12 cellular contexts compared by ENCODE assay signal in genomic region chr11:32137263-32137662, GRCh38. TPM values are rescaled to one million over a fixed set of nuclear protein-coding genes. Genes with fewer than 3 reads are reported as not detected.
DNase-seq lines count a peak whose midpoint lies in the region; ATAC-seq and TF ChIP-seq lines count a peak whose summit lies in the region.
"Had no signal": no experiment of that assay in that cellular context is flagged by ENCODE, and none has a peak within 500 bp of the region (broad histone marks: within the 10 kb centered on the region; RNA-seq: fewer than 3 reads in every experiment).

No MANE protein-coding gene starts in this region.

- H3K4me1 ChIP-seq in gastroesophageal sphincter = no peaks in the 10 kb centered on the region

- TF ChIP-seq CTCF in HFFc6 (IDR thresholded peaks at IDR 0.05) (no peak), gastroesophageal sphincter (IDR thresholded peaks at IDR 0.05) (no peak), nephron progenitor cell (IDR thresholded peaks at IDR 0.05) (no peak)

- WGBS in gastroesophageal sphincter (ENCODE audit: low coverage in 1 of 2), 2 donors = 4 to 31% methylated on average over 2 of the region's 2 CpGs

- no peaks in the 10 kb centered on the region for H3K9me3 ChIP-seq in gastroesophageal sphincter

- peak overlapping the region; percentile 23; the same call in 1 of the 2 replicates for H3K4me3 Mint-ChIP-seq in HFFc6
- H3K4me3 Mint-ChIP-seq in nephron progenitor cell = no peak overlapping the region
- H3K4me3 Mint-ChIP-seq: IgD-negative memory B cell had no signal

- peak; percentile 63 for DNase-seq in 8988T
- DNase-seq in HFFc6 = peak; percentile 94
- DNase-seq in amniotic epithelial cell (ENCODE audit: low read depth) = peak; percentile 99
- no peak for DNase-seq in T-helper 2 cell
- DNase-seq in T1000 (lab: John Stamatoyannopoulos, UW) = no peak
- no peak for DNase-seq in inferior parietal cortex (ENCODE audit: extremely low spot score)
- DNase-seq in nephron progenitor cell = no peak
- DNase-seq: activated CD4-positive, alpha-beta T cell treated with anti-CD3 and anti-CD28 coated beads, Interleukin-2, amount 50 U/mL, for 48 hours; AML-193 had no signal

- TF ChIP-seq EP300 in gastroesophageal sphincter (IDR thresholded peaks at IDR 0.05) = no peak

- TF ChIP-seq POLR2A in gastroesophageal sphincter (IDR thresholded peaks at IDR 0.05) = no peak

- H3K27me3 ChIP-seq in gastroesophageal sphincter = no peaks in the 10 kb centered on the region

- H3K36me3 Mint-ChIP-seq in HFFc6 (ENCODE audit: low read depth) (no peaks in the 10 kb centered on the region), nephron progenitor cell (ENCODE audit: low read depth) (no peaks in the 10 kb centered on the region)
- H3K36me3 Mint-ChIP-seq: IgD-negative memory B cell had no signal

- no peak overlapping the region for H3K4me3 ChIP-seq in gastroesophageal sphincter

- peak overlapping the region; percentile 90 for H3K27ac Mint-ChIP-seq in HFFc6
- H3K27ac Mint-ChIP-seq in nephron progenitor cell = no peak overlapping the region
- H3K27ac Mint-ChIP-seq: IgD-negative memory B cell had no signal

- no peaks in the 10 kb centered on the region for H3K9me3 Mint-ChIP-seq in HFFc6
- no peaks in the 10 kb centered on the region for H3K9me3 Mint-ChIP-seq in nephron progenitor cell
- H3K9me3 Mint-ChIP-seq: IgD-negative memory B cell had no signal

- H3K27me3 Mint-ChIP-seq in HFFc6 (ENCODE audit: insufficient read depth) (peaks cover 2% of the 10 kb centered on the region; the same call in 1 of the 2 replicates), nephron progenitor cell (ENCODE audit: low read depth, poor library complexity) (peaks cover 7% of the 10 kb centered on the region)
- H3K27me3 Mint-ChIP-seq: IgD-negative memory B cell had no signal

- H3K4me1 Mint-ChIP-seq in HFFc6 (ENCODE audit: low read depth) (peaks cover 37% of the 10 kb centered on the region), nephron progenitor cell (no peaks in the 10 kb centered on the region)

- H3K36me3 ChIP-seq in gastroesophageal sphincter = no peaks in the 10 kb centered on the region

- no peak overlapping the region for H3K27ac ChIP-seq in gastroesophageal sphincter

- ATAC-seq in gastroesophageal sphincter = peak; percentile 80
- ATAC-seq: left lobe of liver had no signal

RNA-seq across cellular contexts. Expression of gene RCN1, which starts 46.4 kb away (rescaled TPM):
- 100 to 1,000 TPM; 212 to 294 (median 264) TPM for total RNA-seq in HFFc6 (2021; fragmentation: NEBNext Ultra II Directional; extraction: Animal tissue kit (Norgen Biotek cat#: 25700))
- 10 to 100 TPM; 28.6 to 65.0 (median 52.2) TPM for total RNA-seq in gastroesophageal sphincter

Comparison
In these comparisons a context has a peak if more than half of its experiments do, and no peak if none do; other contexts are left out.
1. DNase-seq: peak in 8988T (single experiment), HFFc6 (single experiment) and amniotic epithelial cell (single experiment); none in T-helper 2 cell (0 of 5), T1000 (single experiment), inferior parietal cortex (single experiment) and nephron progenitor cell (single experiment).